9 cellular contexts compared by ENCODE assay signal in genomic region chr1:162612606-162613400, GRCh38. TPM values are rescaled to one million over a fixed set of nuclear protein-coding genes. Genes with fewer than 3 reads are reported as not detected.
A peak's percentile ranks its signal among the peaks of the same experiment; 100 is the strongest.
DNase-seq lines count a peak whose midpoint lies in the region; ATAC-seq and TF ChIP-seq lines count a peak whose summit lies in the region.
"Had no signal": no experiment of that assay in that cellular context is flagged by ENCODE, and none has a peak within 500 bp of the region (broad histone marks: within the 10 kb centered on the region; RNA-seq: fewer than 3 reads in every experiment).

No MANE protein-coding gene starts in this region.

- no peaks in the 10 kb centered on the region for H3K36me3 ChIP-seq in HCT116 (ENCODE audit: control insufficient read depth in 1 of 2, insufficient read depth in 2 of 2, low read length in 2 of 2)
- H3K36me3 ChIP-seq in testis (ENCODE audit: low read depth, missing control alignments) = no peaks in the 10 kb centered on the region
- H3K36me3 ChIP-seq: cardiac muscle cell had no signal

- no peak for TF ChIP-seq RAD21 in HCT116 (IDR thresholded peaks at IDR 0.05; ENCODE audit: low read depth)

- peaks cover 7% of the 10 kb centered on the region for H3K9me3 Mint-ChIP-seq in CD4-positive, alpha-beta T cell

- 51 to 58% methylated on average over 8 of the region's 8 CpGs for WGBS in testis, 2 donors

- no peaks in the 10 kb centered on the region for H4K20me1 ChIP-seq in HCT116 (ENCODE audit: insufficient read depth)

- H3K27ac Mint-ChIP-seq in CD4-positive, alpha-beta T cell = no peak overlapping the region

- no peaks in the 10 kb centered on the region for H3K9me2 ChIP-seq in HCT116 (ENCODE audit: insufficient read depth)

- H3K4me3 ChIP-seq in HCT116 (replicated peaks in 1 of 2; ENCODE audit: low read depth in 1 of 2, low read length in 2 of 2) (no peak overlapping the region), testis (no peak overlapping the region)
- H3K4me3 ChIP-seq: cardiac muscle cell had no signal

- RAD21 ChIA-PET in HCT116 (lab: Charles Lee; ENCODE audit: low non-redundant PET in 1 of 2, low total read pairs in 2 of 2, uncharacterized antibody in 2 of 2, unreplicated experiment in 2 of 2) = interaction anchor here in 1 of 2 experiments (0.6 to 1.6 kb wide), 2 partner anchors 30 to 187 kb away, joined by 3 to 4 read pairs; no protein-coding TSS in a partner anchor

- CTCF ChIA-PET in HCT116 (lab: Charles Lee) = interaction anchor here (1.0 to 3.8 kb wide), 8 partner anchors 7 to 255 kb away, joined by 3 to 29 read pairs (median 5); partner anchors contain the start of gene DDR2
- CTCF ChIA-PET in CD4-positive, alpha-beta T cell (lab: Charles Lee) = no interaction called here

- no peak for TF ChIP-seq CTCF in HCT116 (IDR thresholded peaks at IDR 0.05 in 2 of 3, conservative IDR thresholded peaks at IDR 0.05 in 1 of 3; ENCODE audit: borderline replicate concordance in 1 of 3, insufficient read depth in 1 of 3, low read depth in 2 of 3, low read length in 2 of 3)
- no peak for TF ChIP-seq CTCF in testis (IDR thresholded peaks at IDR 0.05)
- TF ChIP-seq CTCF in CD4-positive, alpha-beta T cell (IDR thresholded peaks at IDR 0.05) = no peak

- intact Hi-C loops in HCT116 (cut with micrococcal nuclease) (loop anchor here (1.0 to 10.0 kb wide), 3 partner anchors 187 to 556 kb away; no protein-coding TSS in a partner anchor), left colon (cut with DNase I, micrococcal nuclease) (loop anchor here in 1 of 2 donors (10.0 kb wide), 1 partner anchor 192 kb away; no protein-coding TSS in a partner anchor), testis (cut with DNase I; ENCODE audit: low total_unique reads) (no loop called here)
- intact Hi-C loops in CD4-positive, alpha-beta T cell (cut with DNase I, micrococcal nuclease) = no loop called here

- no peak overlapping the region for H3K9ac ChIP-seq in HCT116 (ENCODE audit: low read length)

- 0 out of 2 replicates have a peak, but pooled peaks have one; percentile 9 for ATAC-seq in HCT116
- peak; percentile 26 for ATAC-seq in left colon
- no peak for ATAC-seq in CD4-positive, alpha-beta T cell (ENCODE audit: poor library complexity)

- H2AFZ ChIP-seq in HCT116 (ENCODE audit: low read depth, low read length, poor library complexity, severe bottlenecking) = no peak overlapping the region

- H3K27me3 Mint-ChIP-seq in CD4-positive, alpha-beta T cell = no peaks in the 10 kb centered on the region

- H3K27ac ChIP-seq in HCT116 (ENCODE audit: low read depth, low read length) (no peak overlapping the region), testis (peak overlapping the region; percentile 27 to 50)
- H3K27ac ChIP-seq in CD4-positive, alpha-beta T cell (ENCODE audit: low read depth, low read length) = no peak overlapping the region
- H3K27ac ChIP-seq: cardiac muscle cell had no signal

- H3K9me3 ChIP-seq in HCT116 (ENCODE audit: control insufficient read depth in 1 of 2, insufficient read depth in 1 of 2, low read depth in 1 of 2, low read length in 2 of 2) (0 out of 4 replicates have a peak, but pooled peaks cover 0 to 5% of the 10 kb centered on the region in 2 experiments), testis (no peaks in the 10 kb centered on the region)
- H3K9me3 ChIP-seq in CD4-positive, alpha-beta T cell (ENCODE audit: control insufficient read depth, low read length) = peaks cover 15% of the 10 kb centered on the region

- no peaks in the 10 kb centered on the region for H3K4me1 ChIP-seq in HCT116 (ENCODE audit: control insufficient read depth in 1 of 2, insufficient read depth in 2 of 2, low read length in 2 of 2)
- no peaks in the 10 kb centered on the region for H3K4me1 ChIP-seq in testis

- BruUV-seq in HCT116 (replicated peaks; lab: Mats Ljungman, UMichigan) = no TSS peak

- TF ChIP-seq POLR2A in HCT116 (IDR thresholded peaks at IDR 0.05; ENCODE audit: borderline replicate concordance, extremely low read depth, insufficient read depth, insufficient read length) (no peak), testis (IDR thresholded peaks at IDR 0.05) (no peak)

- POLR2A ChIA-PET in HCT116 (lab: Charles Lee) = no interaction called here
- POLR2A ChIA-PET in CD4-positive, alpha-beta T cell (lab: Charles Lee) = no interaction called here

- DNase-seq in HCT116 (ENCODE audit: low read depth, low spot score) (no peak), astrocyte of the hippocampus (ENCODE audit: low read depth, low spot score) (peak; percentile 15), left colon (no peak), testis (no peak), medulla oblongata (ENCODE audit: extremely low spot score) (no peak), iPS-NIHi11 (ENCODE audit: low spot score) (no peak), kidney tubule cell (ENCODE audit: low spot score) (no peak)
- DNase-seq in CD4-positive, alpha-beta T cell = no peak

- no peaks in the 10 kb centered on the region for H3K4me1 Mint-ChIP-seq in CD4-positive, alpha-beta T cell (ENCODE audit: low read depth)

- no peak overlapping the region for H3K4me3 Mint-ChIP-seq in CD4-positive, alpha-beta T cell

- H3K79me2 ChIP-seq in HCT116 (ENCODE audit: insufficient read depth, low read length) = no peaks in the 10 kb centered on the region

- H3K27me3 ChIP-seq in HCT116 (ENCODE audit: insufficient read depth, low read length) (no peaks in the 10 kb centered on the region), testis (no peaks in the 10 kb centered on the region)
- H3K27me3 ChIP-seq in CD4-positive, alpha-beta T cell (ENCODE audit: control insufficient read depth, insufficient read depth, low read length) = no peaks in the 10 kb centered on the region
- H3K27me3 ChIP-seq: cardiac muscle cell had no signal

- peaks cover 18% of the 10 kb centered on the region for H3K36me3 Mint-ChIP-seq in CD4-positive, alpha-beta T cell (ENCODE audit: low read depth)

- H3K4me2 ChIP-seq in HCT116 (ENCODE audit: low read length) = no peak overlapping the region

TF ChIP-seq in HCT116, 20 proteins besides CTCF, POLR2A, EP300 and RAD21 (continues in another document):
- no peak for TF ChIP-seq ATF3 (IDR thresholded peaks at IDR 0.05)
- TF ChIP-seq ZBTB33 (IDR thresholded peaks at IDR 0.05; ENCODE audit: extremely low read depth, insufficient replicate concordance, low read length) = no peak
- no peak for TF ChIP-seq SRF (IDR thresholded peaks at IDR 0.05; ENCODE audit: low read depth)
- TF ChIP-seq ZNF274 (IDR thresholded peaks at IDR 0.05; ENCODE audit: low read depth, low read length) = no peak
- no peak for TF ChIP-seq EGR1 (IDR thresholded peaks at IDR 0.05; ENCODE audit: low read depth)
- TF ChIP-seq REST (IDR thresholded peaks at IDR 0.05; ENCODE audit: low read depth) = no peak
- no peak for TF ChIP-seq FOSL1 (IDR thresholded peaks at IDR 0.05; ENCODE audit: low read depth)
- TF ChIP-seq ZFX (IDR thresholded peaks at IDR 0.05) = no peak
- no peak for TF ChIP-seq EZH2 (IDR thresholded peaks at IDR 0.05)
- TF ChIP-seq CEBPB (IDR thresholded peaks at IDR 0.05; ENCODE audit: low read depth) = no peak

RNA-seq across cellular contexts. Expression of gene DDR2, which starts 19.5 kb away (rescaled TPM):
- total RNA-seq in HCT116 (2021; ENCODE audit: unreplicated experiment) (0.84 TPM), left colon (10 to 100 TPM; 18.7 to 36.9 TPM), testis (1 to 10 TPM; 9.0 to 9.2 TPM)
- 0.29 and 0.42 TPM in 2 replicates for polyA plus RNA-seq in HCT116 (2012)
- polyA plus RNA-seq in testis (ENCODE audit: insufficient read depth, low read depth, low replicate concordance) = 13.2 TPM
- under 1 TPM; 0.22 to 0.42 TPM for total RNA-seq in CD4-positive, alpha-beta T cell

RNA-seq across cellular contexts. Expression of gene UAP1, which starts 51.3 kb away (rescaled TPM):
- 51.4 TPM for total RNA-seq in HCT116 (2021; ENCODE audit: unreplicated experiment)
- 35.8 and 36.1 TPM in 2 replicates for polyA plus RNA-seq in HCT116 (2012)
- total RNA-seq in left colon = 100 to 1,000 TPM; 117 to 132 TPM
- total RNA-seq in testis = 100 to 1,000 TPM; 110 to 128 TPM
- 161 TPM for polyA plus RNA-seq in testis (ENCODE audit: insufficient read depth, low read depth, low replicate concordance)
- total RNA-seq in CD4-positive, alpha-beta T cell = 10 to 100 TPM; 44.5 to 45.8 TPM

Comparison
In these comparisons a context has a peak if more than half of its experiments do, and no peak if none do; other contexts are left out.
1. H3K27ac ChIP-seq: peak in testis (2 of 2); none in HCT116 (single experiment) and CD4-positive, alpha-beta T cell (single experiment).